1 cellular context compared by ENCODE assay signal in genomic region chr2:85598594-85599340, GRCh38.
TF ChIP-seq lines count a peak whose summit lies in the region.

No MANE protein-coding gene starts in this region.

TF ChIP-seq in GM23338, 12 proteins besides CTCF, POLR2A, EP300 and RAD21 (continued from another document):
- TF ChIP-seq ZNF462 (CRISPR knock-in tag; IDR thresholded peaks at IDR 0.05) (no peak), NANOG (IDR thresholded peaks at IDR 0.05; ENCODE audit: borderline replicate concordance) (no peak), JUNB (IDR thresholded peaks at IDR 0.05; ENCODE audit: unreplicated experiment) (no peak), EZH2 (IDR thresholded peaks at IDR 0.05; ENCODE audit: low read depth, unreplicated experiment) (no peak), REST (IDR thresholded peaks at IDR 0.05; ENCODE audit: unreplicated experiment) (no peak)
